Comparison of ENCODE assay signal across 8 cellular contexts in the genomic region with DNA sequence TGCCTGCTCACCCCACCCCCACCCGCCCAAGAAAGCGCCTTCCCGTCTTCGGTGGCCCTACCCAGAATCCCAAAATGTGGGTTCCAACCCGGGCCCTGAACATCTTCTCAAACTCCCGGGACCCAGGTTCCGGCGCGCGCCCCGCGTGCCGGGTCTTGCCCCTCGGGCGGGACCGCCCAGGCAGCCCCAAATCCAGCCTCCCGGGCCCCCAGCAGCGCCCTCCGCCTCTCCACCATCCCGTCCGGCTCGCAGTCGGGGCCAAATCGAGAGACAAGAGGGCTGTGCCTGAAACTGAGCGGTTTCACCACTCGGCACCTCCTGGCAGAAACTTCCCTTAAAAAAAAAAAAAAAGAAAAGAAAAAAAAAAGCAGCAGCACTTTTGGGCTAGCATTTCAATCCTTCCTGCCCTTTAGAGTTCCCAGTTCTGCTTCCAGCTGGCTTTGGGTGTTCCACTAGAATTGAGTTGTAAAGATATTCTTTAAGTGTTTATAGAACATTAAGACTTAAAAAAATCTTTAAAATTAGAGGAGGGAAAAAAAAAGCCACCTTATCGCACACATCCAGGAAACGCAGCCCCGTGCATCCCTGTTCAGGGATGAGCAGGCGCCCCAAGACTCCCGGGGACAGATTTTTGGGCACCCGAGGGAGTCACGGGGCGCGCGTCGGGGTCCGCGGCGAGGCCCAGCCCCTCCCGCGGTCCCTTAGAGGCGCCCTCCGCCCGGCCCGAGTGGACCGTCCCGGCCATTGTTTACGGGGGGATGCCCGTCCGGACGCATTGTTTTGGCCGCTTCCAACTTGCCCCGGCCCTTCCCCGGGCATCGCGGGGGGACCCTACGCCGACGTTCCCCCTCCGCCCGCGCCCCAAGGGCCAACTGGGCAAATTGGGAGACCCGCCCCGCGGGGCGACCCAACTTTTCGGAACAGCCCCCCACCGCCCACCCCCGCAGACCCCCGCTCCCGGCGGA. TPM values are rescaled to one million over a fixed set of nuclear protein-coding genes. Genes with fewer than 3 reads are reported as not detected.
DNase-seq lines count a peak whose midpoint lies in the region; ATAC-seq, FAIRE-seq and TF ChIP-seq lines count a peak whose summit lies in the region.
"Not testable (repeated sequence)": the region's sequence is repeated elsewhere in the genome, so short reads cannot be mapped to it uniquely, and the experiment has no call there.

No MANE protein-coding gene starts in this region.

- H3K9ac ChIP-seq in skeletal muscle satellite cell (ENCODE audit: low read depth, low read length) = peak overlapping the region; percentile 100

- not testable (repeated sequence) for H3K9me3 Mint-ChIP-seq in activated T-cell treated with anti-CD3 and anti-CD28 coated beads, Interleukin-2, amount 50 U/mL, for 24 hours

- peaks cover 50% of the 10 kb centered on the region for H3K4me1 Mint-ChIP-seq in activated T-cell treated with anti-CD3 and anti-CD28 coated beads, Interleukin-2, amount 50 U/mL, for 24 hours (ENCODE audit: low read depth)

- peak overlapping the region; percentile 95 for H3K4me3 Mint-ChIP-seq in activated T-cell treated with anti-CD3 and anti-CD28 coated beads, Interleukin-2, amount 50 U/mL, for 24 hours

- not testable (repeated sequence) for H3K9me3 ChIP-seq in skeletal muscle satellite cell (replicated peaks; ENCODE audit: low read length)

- intact Hi-C loops in left colon (cut with DNase I, micrococcal nuclease) = not testable (repeated sequence)

- peak; percentile 55 for DNase-seq in ACHN
- DNase-seq in RCC 7860 (ENCODE audit: low spot score) = peak; percentile 30
- DNase-seq in activated T-cell treated with anti-CD3 and anti-CD28 coated beads, Interleukin-2, amount 50 U/mL, for 24 hours = peak; percentile 76
- DNase-seq in effector CD8-positive, alpha-beta T cell (lab: John Stamatoyannopoulos, UW) = peak; percentile 30
- DNase-seq in left colon = peak; percentile 56 to 65

- peaks cover 33% of the 10 kb centered on the region for H3K4me1 ChIP-seq in skeletal muscle satellite cell (ENCODE audit: control insufficient read depth, insufficient read depth, low read length)

- H3K36me3 ChIP-seq in skeletal muscle satellite cell (ENCODE audit: insufficient read depth, low read length) = not testable (repeated sequence)

- not testable (repeated sequence) for FAIRE-seq in RCC 7860 (lab: Jason Lieb, UNC)

- not testable (repeated sequence) for H3K27me3 Mint-ChIP-seq in activated T-cell treated with anti-CD3 and anti-CD28 coated beads, Interleukin-2, amount 50 U/mL, for 24 hours

- peaks cover 34% of the 10 kb centered on the region for H3K36me3 Mint-ChIP-seq in activated T-cell treated with anti-CD3 and anti-CD28 coated beads, Interleukin-2, amount 50 U/mL, for 24 hours (ENCODE audit: low read depth)

- peak; percentile 65 for TF ChIP-seq POLR2A in GM18951 (IDR thresholded peaks at IDR 0.05; ENCODE audit: extremely low read depth, insufficient read depth, insufficient read length)

- H3K4me3 ChIP-seq in skeletal muscle satellite cell (ENCODE audit: low read length) = peak overlapping the region; percentile 86

- H3K4me2 ChIP-seq in skeletal muscle satellite cell (ENCODE audit: low read length) = peak overlapping the region; percentile 96

- in situ Hi-C loops in ACHN (cut with HindIII; ENCODE audit: low pct_ligation_motif_present, low pct_unique_long_range_greater_than_20kb, low sequenced_read_pairs); GM18951 (cut with MboI; ENCODE audit: low sequenced_read_pairs, unreplicated experiment): not testable (repeated sequence)

- ATAC-seq in HG03280 (IDR thresholded peaks at IDR 0.05; ENCODE audit: unreplicated experiment) (peak; percentile 27), left colon (peak; percentile 5)

- not testable (repeated sequence) for H3K27me3 ChIP-seq in skeletal muscle satellite cell (ENCODE audit: control insufficient read depth, insufficient read depth, low read length)

- H3K27ac Mint-ChIP-seq in activated T-cell treated with anti-CD3 and anti-CD28 coated beads, Interleukin-2, amount 50 U/mL, for 24 hours = peak overlapping the region; percentile 99

RNA-seq across cellular contexts. Expression of a gene that starts 0.9 kb away (rescaled TPM):
- 10 to 100 TPM; 58.2 to 70.0 TPM for total RNA-seq in left colon
- 12.2 and 14.9 TPM in 2 replicates for total RNA-seq in skeletal muscle satellite cell (2012; rRNA removed)

Comparison
In these comparisons a context has a peak if more than half of its experiments do, and no peak if none do; other contexts are left out.
1. Peak in every context shown above with its lines: DNase-seq, ATAC-seq and H3K4me3 ChIP-seq.